Comparison of ENCODE assay signal across 27 cellular contexts in genomic region chr7:132526111-132526741, GRCh38. TPM values are rescaled to one million over a fixed set of nuclear protein-coding genes. Genes with fewer than 3 reads are reported as not detected.
DNase-seq lines count a peak whose midpoint lies in the region; ATAC-seq and TF ChIP-seq lines count a peak whose summit lies in the region.
"Had no signal": no experiment of that assay in that cellular context is flagged by ENCODE, and none has a peak within 500 bp of the region (broad histone marks: within the 10 kb centered on the region; RNA-seq: fewer than 3 reads in every experiment).

No MANE protein-coding gene starts in this region.

- POLR2A ChIA-PET in activated CD8-positive, alpha-beta T cell treated with anti-CD3 and anti-CD28 coated beads for 36 hours (lab: Charles Lee), result no interaction called here
- POLR2A ChIA-PET in activated CD8-positive, alpha-beta T cell treated with anti-CD3 and anti-CD28 coated beads, Interleukin-2, amount 10 ng/mL, durations not matched to agents 7 days and 5 days (lab: Charles Lee), result no interaction called here

- CTCF ChIA-PET in activated CD8-positive, alpha-beta T cell treated with anti-CD3 and anti-CD28 coated beads for 36 hours (lab: Charles Lee), result no interaction called here
- CTCF ChIA-PET in activated CD8-positive, alpha-beta T cell treated with anti-CD3 and anti-CD28 coated beads, Interleukin-2, amount 10 ng/mL, durations not matched to agents 7 days and 5 days (lab: Charles Lee), result interaction anchor here (0.6 to 1.6 kb wide), 3 partner anchors 11 to 1075 kb away, joined by 3 to 4 read pairs (median 3); no protein-coding TSS in a partner anchor

- H3K36me3 Mint-ChIP-seq in activated CD8-positive, alpha-beta T cell treated with anti-CD3 and anti-CD28 coated beads for 36 hours (ENCODE audit: low read depth), result no peaks in the 10 kb centered on the region
- peaks cover 61% of the 10 kb centered on the region for H3K36me3 Mint-ChIP-seq in activated CD8-positive, alpha-beta T cell treated with anti-CD3 and anti-CD28 coated beads, Interleukin-2, amount 10 ng/mL, durations not matched to agents 7 days and 5 days (ENCODE audit: low read depth)
- H3K36me3 Mint-ChIP-seq in activated T-helper 17 cell treated with anti-CD3 and anti-CD28 coated beads, Interleukin-2, amount 50 U/mL, for 72 hours (ENCODE audit: low read depth), result no peaks in the 10 kb centered on the region
- H3K36me3 Mint-ChIP-seq in progenitor cell of endocrine pancreas (ENCODE audit: insufficient read depth), result no peaks in the 10 kb centered on the region
- H3K36me3 Mint-ChIP-seq: activated naive CD4-positive, alpha-beta T cell treated with anti-CD3 and anti-CD28 coated beads, Interleukin-2, amount 50 U/mL, for 24 hours; CD8-positive, alpha-beta T cell; stimulated activated memory B cell treated with anti-CD40 and anti-IgM and Interleukin-4, amounts not matched to agents 10 μg/mL and 1 μg/mL and 100 μg/mL, for 72 hours; type B pancreatic cell had no signal

- intact Hi-C loops in activated CD8-positive, alpha-beta T cell treated with anti-CD3 and anti-CD28 coated beads for 36 hours (cut with micrococcal nuclease), result no loop called here

- peak; percentile 45 for ATAC-seq in activated CD8-positive, alpha-beta T cell treated with anti-CD3 and anti-CD28 coated beads for 36 hours
- no peak for ATAC-seq in activated CD8-positive, alpha-beta T cell treated with anti-CD3 and anti-CD28 coated beads, Interleukin-2, amount 10 ng/mL, durations not matched to agents 7 days and 5 days
- peak; percentile 81 for ATAC-seq in activated T-helper 17 cell treated with anti-CD3 and anti-CD28 coated beads, Interleukin-2, amount 50 U/mL, for 72 hours (replicated peaks)
- ATAC-seq in HG03520 (IDR thresholded peaks at IDR 0.05; ENCODE audit: unreplicated experiment), result no peak
- ATAC-seq: CD8-positive, alpha-beta T cell; heart right ventricle; HepG2; Right ventricle myocardium inferior; SK-N-SH treated with all-trans-retinoic acid at 6 μM for 48 hours; stimulated activated memory B cell treated with anti-CD40 and anti-IgM and Interleukin-4, amounts not matched to agents 10 μg/mL and 1 μg/mL and 100 μg/mL, for 72 hours had no signal

- H3K27ac Mint-ChIP-seq in activated CD8-positive, alpha-beta T cell treated with anti-CD3 and anti-CD28 coated beads for 36 hours, result peak overlapping the region; percentile 2
- H3K27ac Mint-ChIP-seq in activated CD8-positive, alpha-beta T cell treated with anti-CD3 and anti-CD28 coated beads, Interleukin-2, amount 10 ng/mL, durations not matched to agents 7 days and 5 days, result no peak overlapping the region
- peak overlapping the region; percentile 34 for H3K27ac Mint-ChIP-seq in activated T-helper 17 cell treated with anti-CD3 and anti-CD28 coated beads, Interleukin-2, amount 50 U/mL, for 72 hours
- H3K27ac Mint-ChIP-seq in progenitor cell of endocrine pancreas, result no peak overlapping the region
- H3K27ac Mint-ChIP-seq: activated naive CD4-positive, alpha-beta T cell treated with anti-CD3 and anti-CD28 coated beads, Interleukin-2, amount 50 U/mL, for 24 hours; CD8-positive, alpha-beta T cell; stimulated activated memory B cell treated with anti-CD40 and anti-IgM and Interleukin-4, amounts not matched to agents 10 μg/mL and 1 μg/mL and 100 μg/mL, for 72 hours; T-helper 1 cell treated with Interleukin-12 subunit alpha and Interleukin-12 subunit beta and Interleukin-4 antibody, amounts not matched to agents 30 μg/mL and 1 μg/mL, for 36 hours; type B pancreatic cell had no signal

- TF ChIP-seq CTCF in activated CD8-positive, alpha-beta T cell treated with anti-CD3 and anti-CD28 coated beads for 36 hours (IDR thresholded peaks at IDR 0.05), result no peak
- no peak for TF ChIP-seq CTCF in progenitor cell of endocrine pancreas (IDR thresholded peaks at IDR 0.05; ENCODE audit: unreplicated experiment)

- peaks cover 5% of the 10 kb centered on the region for H3K27me3 Mint-ChIP-seq in activated CD8-positive, alpha-beta T cell treated with anti-CD3 and anti-CD28 coated beads for 36 hours
- H3K27me3 Mint-ChIP-seq in activated CD8-positive, alpha-beta T cell treated with anti-CD3 and anti-CD28 coated beads, Interleukin-2, amount 10 ng/mL, durations not matched to agents 7 days and 5 days (ENCODE audit: low read depth), result peaks cover 3% of the 10 kb centered on the region
- H3K27me3 Mint-ChIP-seq in activated T-helper 17 cell treated with anti-CD3 and anti-CD28 coated beads, Interleukin-2, amount 50 U/mL, for 72 hours, result peaks cover 4% of the 10 kb centered on the region
- H3K27me3 Mint-ChIP-seq in progenitor cell of endocrine pancreas, result peaks cover 21% of the 10 kb centered on the region
- H3K27me3 Mint-ChIP-seq: activated naive CD4-positive, alpha-beta T cell treated with anti-CD3 and anti-CD28 coated beads, Interleukin-2, amount 50 U/mL, for 24 hours had no signal

- no peak overlapping the region for H3K4me3 Mint-ChIP-seq in activated CD8-positive, alpha-beta T cell treated with anti-CD3 and anti-CD28 coated beads for 36 hours
- H3K4me3 Mint-ChIP-seq in activated CD8-positive, alpha-beta T cell treated with anti-CD3 and anti-CD28 coated beads, Interleukin-2, amount 10 ng/mL, durations not matched to agents 7 days and 5 days, result no peak overlapping the region
- peak overlapping the region; percentile 36 for H3K4me3 Mint-ChIP-seq in activated T-helper 17 cell treated with anti-CD3 and anti-CD28 coated beads, Interleukin-2, amount 50 U/mL, for 72 hours
- H3K4me3 Mint-ChIP-seq in progenitor cell of endocrine pancreas (ENCODE audit: low read depth), result no peak overlapping the region
- H3K4me3 Mint-ChIP-seq: activated naive CD4-positive, alpha-beta T cell treated with anti-CD3 and anti-CD28 coated beads, Interleukin-2, amount 50 U/mL, for 24 hours; CD8-positive, alpha-beta T cell; stimulated activated memory B cell treated with anti-CD40 and anti-IgM and Interleukin-4, amounts not matched to agents 10 μg/mL and 1 μg/mL and 100 μg/mL, for 72 hours; T-helper 1 cell treated with Interleukin-12 subunit alpha and Interleukin-12 subunit beta and Interleukin-4 antibody, amounts not matched to agents 30 μg/mL and 1 μg/mL, for 36 hours; type B pancreatic cell had no signal

- H3K9me3 Mint-ChIP-seq in activated CD8-positive, alpha-beta T cell treated with anti-CD3 and anti-CD28 coated beads for 36 hours, result no peaks in the 10 kb centered on the region
- no peaks in the 10 kb centered on the region for H3K9me3 Mint-ChIP-seq in activated CD8-positive, alpha-beta T cell treated with anti-CD3 and anti-CD28 coated beads, Interleukin-2, amount 10 ng/mL, durations not matched to agents 7 days and 5 days (ENCODE audit: insufficient read depth)
- H3K9me3 Mint-ChIP-seq in activated T-helper 17 cell treated with anti-CD3 and anti-CD28 coated beads, Interleukin-2, amount 50 U/mL, for 72 hours, result no peaks in the 10 kb centered on the region
- H3K9me3 Mint-ChIP-seq in progenitor cell of endocrine pancreas (ENCODE audit: low read depth), result no peaks in the 10 kb centered on the region
- H3K9me3 Mint-ChIP-seq: activated naive CD4-positive, alpha-beta T cell treated with anti-CD3 and anti-CD28 coated beads, Interleukin-2, amount 50 U/mL, for 24 hours; CD8-positive, alpha-beta T cell; stimulated activated memory B cell treated with anti-CD40 and anti-IgM and Interleukin-4, amounts not matched to agents 10 μg/mL and 1 μg/mL and 100 μg/mL, for 72 hours; T-helper 1 cell treated with Interleukin-12 subunit alpha and Interleukin-12 subunit beta and Interleukin-4 antibody, amounts not matched to agents 30 μg/mL and 1 μg/mL, for 36 hours; type B pancreatic cell had no signal

- peaks cover 14% of the 10 kb centered on the region for H3K4me1 Mint-ChIP-seq in activated CD8-positive, alpha-beta T cell treated with anti-CD3 and anti-CD28 coated beads for 36 hours (ENCODE audit: low read depth)
- peaks cover 22% of the 10 kb centered on the region for H3K4me1 Mint-ChIP-seq in activated CD8-positive, alpha-beta T cell treated with anti-CD3 and anti-CD28 coated beads, Interleukin-2, amount 10 ng/mL, durations not matched to agents 7 days and 5 days (ENCODE audit: low read depth)
- H3K4me1 Mint-ChIP-seq in activated T-helper 17 cell treated with anti-CD3 and anti-CD28 coated beads, Interleukin-2, amount 50 U/mL, for 72 hours, result peaks cover 15% of the 10 kb centered on the region
- H3K4me1 Mint-ChIP-seq in progenitor cell of endocrine pancreas (ENCODE audit: low read depth), result no peaks in the 10 kb centered on the region
- H3K4me1 Mint-ChIP-seq: stimulated activated memory B cell treated with anti-CD40 and anti-IgM and Interleukin-4, amounts not matched to agents 10 μg/mL and 1 μg/mL and 100 μg/mL, for 72 hours had no signal

- DNase-seq in activated CD8-positive, alpha-beta T cell treated with anti-CD3 and anti-CD28 coated beads for 36 hours, result peak; percentile 30
- no peak for DNase-seq in activated CD8-positive, alpha-beta T cell treated with anti-CD3 and anti-CD28 coated beads, Interleukin-2, amount 10 ng/mL, durations not matched to agents 7 days and 5 days
- peak; percentile 6 to 11 for DNase-seq in stimulated activated CD4-positive, alpha-beta T cell treated with anti-CD3 and anti-CD28 coated beads, Interleukin-15, amount 100 ng/mL, for 48 hours (ENCODE audit: low read depth in 2 of 2)
- no peak for DNase-seq in stimulated activated CD4-positive, alpha-beta T cell treated with anti-CD3 and anti-CD28 coated beads, Interleukin-4, amount 100 ng/mL, for 4 hours
- no peak for DNase-seq in NCI-H1048 (lab: John Stamatoyannopoulos, UW)
- no peak for DNase-seq in progenitor cell of endocrine pancreas (ENCODE audit: low spot score, unreplicated experiment)
- DNase-seq: activated CD4-positive, CD25-positive, alpha-beta regulatory T cell treated with anti-CD3 and anti-CD28 coated beads, Interleukin-2, amount 50 U/mL, for 72 hours; activated CD8-positive, alpha-beta memory T cell treated with anti-CD3 and anti-CD28 coated beads, Interleukin-2, amount 50 U/mL, for 4 hours; anterior cingulate cortex; BE2C; CD8-positive, alpha-beta T cell; DMS 273 treated with DMSO at 0.1 percent for 48 hours; foreskin melanocyte; heart right ventricle; Karpas-422; left ventricle myocardium inferior; PC-9; small intestine had no signal

RNA-seq across cellular contexts. Expression of gene PLXNA4, which starts 50.0 kb away (rescaled TPM):
- total RNA-seq in activated CD8-positive, alpha-beta T cell treated with anti-CD3 and anti-CD28 coated beads for 36 hours, result under 1 TPM; 0.18 to 0.70 TPM
- total RNA-seq in activated CD8-positive, alpha-beta T cell treated with anti-CD3 and anti-CD28 coated beads, Interleukin-2, amount 10 ng/mL, durations not matched to agents 7 days and 5 days, result 10 to 100 TPM; 45.4 to 47.2 TPM
- total RNA-seq in activated T-helper 17 cell treated with anti-CD3 and anti-CD28 coated beads, Interleukin-2, amount 50 U/mL, for 72 hours, result 1 to 10 TPM; 1.4 to 2.3 TPM
- 0.38 and 0.40 TPM in 2 replicates for total RNA-seq in progenitor cell of endocrine pancreas

Comparison
In these comparisons a context has a peak if more than half of its experiments do, and no peak if none do; other contexts are left out.
1. ATAC-seq: peak in activated CD8-positive, alpha-beta T cell treated with anti-CD3 and anti-CD28 coated beads for 36 hours (single experiment) and activated T-helper 17 cell treated with anti-CD3 and anti-CD28 coated beads, Interleukin-2, amount 50 U/mL, for 72 hours (single experiment); none in activated CD8-positive, alpha-beta T cell treated with anti-CD3 and anti-CD28 coated beads, Interleukin-2, amount 10 ng/mL, durations not matched to agents 7 days and 5 days (single experiment) and HG03520 (single experiment).
2. DNase-seq: peak in activated CD8-positive, alpha-beta T cell treated with anti-CD3 and anti-CD28 coated beads for 36 hours (single experiment) and stimulated activated CD4-positive, alpha-beta T cell treated with anti-CD3 and anti-CD28 coated beads, Interleukin-15, amount 100 ng/mL, for 48 hours (2 of 2); none in activated CD8-positive, alpha-beta T cell treated with anti-CD3 and anti-CD28 coated beads, Interleukin-2, amount 10 ng/mL, durations not matched to agents 7 days and 5 days (single experiment), stimulated activated CD4-positive, alpha-beta T cell treated with anti-CD3 and anti-CD28 coated beads, Interleukin-4, amount 100 ng/mL, for 4 hours (0 of 2), NCI-H1048 (single experiment) and progenitor cell of endocrine pancreas (single experiment).
3. H3K27ac Mint-ChIP-seq: peak in activated CD8-positive, alpha-beta T cell treated with anti-CD3 and anti-CD28 coated beads for 36 hours (single experiment) and activated T-helper 17 cell treated with anti-CD3 and anti-CD28 coated beads, Interleukin-2, amount 50 U/mL, for 72 hours (single experiment); none in activated CD8-positive, alpha-beta T cell treated with anti-CD3 and anti-CD28 coated beads, Interleukin-2, amount 10 ng/mL, durations not matched to agents 7 days and 5 days (single experiment) and progenitor cell of endocrine pancreas (single experiment).
4. RNA of gene PLXNA4, which starts 50.0 kb away (total RNA-seq): 45.4 to 47.2 TPM in activated CD8-positive, alpha-beta T cell treated with anti-CD3 and anti-CD28 coated beads, Interleukin-2, amount 10 ng/mL, durations not matched to agents 7 days and 5 days; 1.4 to 2.3 TPM in activated T-helper 17 cell treated with anti-CD3 and anti-CD28 coated beads, Interleukin-2, amount 50 U/mL, for 72 hours, 0.18 to 0.70 TPM in activated CD8-positive, alpha-beta T cell treated with anti-CD3 and anti-CD28 coated beads for 36 hours and 0.38 to 0.40 TPM in progenitor cell of endocrine pancreas; every median in the first group is over 10 times any median in the second.